Comparison of ENCODE assay signal across 9 cellular contexts in genomic region chr20:31566658-31567379, GRCh38. TPM values are rescaled to one million over a fixed set of nuclear protein-coding genes. Genes with fewer than 3 reads are reported as not detected.
A peak's percentile ranks its signal among the peaks of the same experiment; 100 is the strongest.
DNase-seq lines count a peak whose midpoint lies in the region; ATAC-seq and TF ChIP-seq lines count a peak whose summit lies in the region.
"Had no signal": no experiment of that assay in that cellular context is flagged by ENCODE, and none has a peak within 500 bp of the region (broad histone marks: within the 10 kb centered on the region; RNA-seq: fewer than 3 reads in every experiment).

No MANE protein-coding gene starts in this region.

- no peak overlapping the region for H3K4me3 ChIP-seq in PC-3 (ENCODE audit: low read length)

- H3F3A ChIP-seq in PC-3 (ENCODE audit: low read length, unreplicated experiment), result no peaks in the 10 kb centered on the region

- no peaks in the 10 kb centered on the region for H3K9me3 ChIP-seq in PC-3 (ENCODE audit: low read length)

- H3K27ac ChIP-seq in PC-3 (ENCODE audit: low read length) (peak overlapping the region; percentile 66), epithelial cell of prostate (peak overlapping the region; percentile 99)

- H3K4me2 ChIP-seq in PC-3 (ENCODE audit: low read length), result peak overlapping the region; percentile 45

- H4K20me1 ChIP-seq in PC-3 (ENCODE audit: low read length), result no peaks in the 10 kb centered on the region

- no peaks in the 10 kb centered on the region for H3K79me2 ChIP-seq in PC-3 (ENCODE audit: low read length)

- peak; percentile 64 for ATAC-seq in PC-3
- no peak for ATAC-seq in GM18498 (IDR thresholded peaks at IDR 0.05; ENCODE audit: unreplicated experiment)
- ATAC-seq in GM19023 (IDR thresholded peaks at IDR 0.05; ENCODE audit: unreplicated experiment), result no peak

- H3K4me1 ChIP-seq in PC-3 (ENCODE audit: insufficient read depth, low read length), result peaks cover 47% of the 10 kb centered on the region

- no peaks in the 10 kb centered on the region for H3K27me3 ChIP-seq in PC-3 (ENCODE audit: low read length)

- H2AFZ ChIP-seq in PC-3 (ENCODE audit: low read length), result no peak overlapping the region

- no peak overlapping the region for H3K9ac ChIP-seq in PC-3 (ENCODE audit: low read length)

- CTCF ChIA-PET in PC-3 (lab: Charles Lee), result interaction anchor here (0.5 to 6.4 kb wide), 6 partner anchors 10 to 196 kb away, joined by 4 to 86 read pairs (median 6); no protein-coding TSS in a partner anchor

- intact Hi-C loops in PC-3 (cut with micrococcal nuclease), result no loop called here

- TF ChIP-seq CTCF in PC-3 (conservative IDR thresholded peaks at IDR 0.05; ENCODE audit: low read depth, low read length), result peak; percentile 27

- DNase-seq in stimulated activated CD4-positive, alpha-beta T cell treated with anti-CD3 and anti-CD28 coated beads, Interleukin-4, amount 100 ng/mL, for 1 hour, result peak; percentile 40
- DNase-seq in stimulated activated CD4-positive, alpha-beta T cell treated with anti-CD3 and anti-CD28 coated beads, Interleukin-2, amount 100 ng/mL, for 48 hours, result no peak
- DNase-seq in PC-3, result peak; percentile 84
- DNase-seq in epithelial cell of prostate (ENCODE audit: low read depth, low spot score), result no peak
- DNase-seq in HuH-7.5 (ENCODE audit: low spot score), result no peak
- DNase-seq in NCI-H1048 (lab: John Stamatoyannopoulos, UW), result no peak
- DNase-seq: DND-41 had no signal

- peaks cover 36% of the 10 kb centered on the region for H3K36me3 ChIP-seq in PC-3 (ENCODE audit: low read depth, low read length)

- no TSS peak for BruUV-seq in PC-3 (replicated peaks; lab: Mats Ljungman, UMichigan)

- no peaks in the 10 kb centered on the region for H3K9me2 ChIP-seq in PC-3 (replicated peaks; ENCODE audit: low read length)

- POLR2A ChIA-PET in PC-3 (lab: Charles Lee; ENCODE audit: unreplicated experiment), result interaction anchor here (0.6 to 1.3 kb wide), 5 partner anchors 25 to 46 kb away, joined by 4 to 9 read pairs (median 6); partner anchors contain the start of gene ID1

RNA-seq across cellular contexts. Expression of gene ID1, which starts 38.3 kb away (rescaled TPM):
- 774 and 872 TPM in 2 replicates for total RNA-seq in PC-3 (2014; rRNA removed)

RNA-seq across cellular contexts. Expression of gene HM13, which starts 52.6 kb away (rescaled TPM):
- total RNA-seq in PC-3 (2014; rRNA removed), result 99.5 and 125 TPM in 2 replicates

Comparison
In these comparisons a context has a peak if more than half of its experiments do, and no peak if none do; other contexts are left out.
1. DNase-seq: peak in stimulated activated CD4-positive, alpha-beta T cell treated with anti-CD3 and anti-CD28 coated beads, Interleukin-4, amount 100 ng/mL, for 1 hour (single experiment) and PC-3 (single experiment); none in stimulated activated CD4-positive, alpha-beta T cell treated with anti-CD3 and anti-CD28 coated beads, Interleukin-2, amount 100 ng/mL, for 48 hours (0 of 2), epithelial cell of prostate (single experiment), HuH-7.5 (single experiment) and NCI-H1048 (single experiment).